ENCODE assay signal across 19 cellular contexts in genomic region chr7:130446285-130446684, GRCh38.
"Had no signal": no experiment of that assay in that cellular context is flagged by ENCODE, and none has a peak within 500 bp of the region (broad histone marks: within the 10 kb centered on the region; RNA-seq: fewer than 3 reads in every experiment).

No MANE protein-coding gene starts in this region.

- H3K27me3 Mint-ChIP-seq: activated naive CD8-positive, alpha-beta T cell; brain had no signal

- DNase-seq: activated CD4-positive, CD25-positive, alpha-beta regulatory T cell treated with anti-CD3 and anti-CD28 coated beads, Interleukin-2, amount 50 U/mL, for 72 hours; activated gamma-delta T cell; cortex of kidney; effector memory CD8-positive, alpha-beta T cell; erythroblast; gastrocnemius medialis; glutamatergic neuron; left ventricle myocardium inferior; mesendoderm; nephron progenitor cell; ovary; sigmoid colon; small intestine; stimulated activated CD4-positive, alpha-beta T cell treated with anti-CD3 and anti-CD28 coated beads, Interleukin-4, amount 100 ng/mL, for 24 hours; tibial artery; upper lobe of right lung had no signal

- ATAC-seq: effector memory CD8-positive, alpha-beta T cell; gastrocnemius medialis; stimulated activated memory B cell treated with anti-CD40 and anti-IgM and Interleukin-4, amounts not matched to agents 10 μg/mL and 1 μg/mL and 100 μg/mL, for 72 hours; upper lobe of right lung had no signal

- H3K27ac Mint-ChIP-seq: activated naive CD8-positive, alpha-beta T cell; effector memory CD8-positive, alpha-beta T cell; nephron progenitor cell; stimulated activated memory B cell treated with anti-CD40 and anti-IgM and Interleukin-4, amounts not matched to agents 10 μg/mL and 1 μg/mL and 100 μg/mL, for 72 hours had no signal

- H3K4me3 Mint-ChIP-seq: activated naive CD8-positive, alpha-beta T cell; brain; effector memory CD8-positive, alpha-beta T cell; nephron progenitor cell; stimulated activated memory B cell treated with anti-CD40 and anti-IgM and Interleukin-4, amounts not matched to agents 10 μg/mL and 1 μg/mL and 100 μg/mL, for 72 hours had no signal

- H3K4me1 Mint-ChIP-seq: stimulated activated memory B cell treated with anti-CD40 and anti-IgM and Interleukin-4, amounts not matched to agents 10 μg/mL and 1 μg/mL and 100 μg/mL, for 72 hours had no signal
